Comparison of ENCODE assay signal across 10 cellular contexts in the genomic region with DNA sequence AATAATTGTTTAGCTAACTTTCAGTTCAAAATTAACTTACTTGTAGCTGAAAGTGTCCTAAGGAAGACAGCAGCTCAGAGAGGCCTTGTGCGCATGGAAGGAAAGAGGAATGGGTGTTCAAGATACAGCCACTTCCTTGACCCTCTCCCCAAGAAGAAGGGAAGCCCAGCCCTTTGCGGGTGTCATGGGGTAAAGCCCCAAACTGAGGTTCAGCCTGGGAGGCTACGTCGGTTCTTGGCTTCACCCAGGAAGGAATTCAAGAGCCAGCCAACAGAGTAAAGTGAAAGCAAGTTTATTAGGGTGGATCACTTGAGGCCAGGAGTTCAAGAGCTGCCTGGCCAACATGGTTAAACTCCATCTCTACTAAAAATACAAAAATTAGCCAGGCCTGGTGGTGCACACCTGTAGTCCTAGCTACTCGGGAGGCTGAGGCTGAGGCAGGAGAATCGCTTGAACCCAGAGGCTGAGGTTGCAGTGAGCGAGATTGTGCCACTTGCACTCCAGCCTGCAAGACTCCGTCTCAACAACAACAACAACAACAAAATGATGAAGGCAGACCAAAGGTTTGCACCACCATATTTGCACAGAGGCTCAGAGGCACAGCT. TPM values are rescaled to one million over a fixed set of nuclear protein-coding genes. Genes with fewer than 3 reads are reported as not detected.
DNase-seq lines count a peak whose midpoint lies in the region; ATAC-seq and TF ChIP-seq lines count a peak whose summit lies in the region.
"Had no signal": no experiment of that assay in that cellular context is flagged by ENCODE, and none has a peak within 500 bp of the region (broad histone marks: within the 10 kb centered on the region; RNA-seq: fewer than 3 reads in every experiment).

No MANE protein-coding gene starts in this region.

- no peaks in the 10 kb centered on the region for H3K9me3 ChIP-seq in Peyer's patch
- no peaks in the 10 kb centered on the region for H3K9me3 ChIP-seq in iPS-18a (ENCODE audit: control insufficient read depth, low read depth, low read length)
- H3K9me3 ChIP-seq: HAP-1 had no signal

- H3K36me3 ChIP-seq in H7 (replicated peaks; ENCODE audit: control insufficient read depth, insufficient read depth, low read length) (no peaks in the 10 kb centered on the region), Peyer's patch (no peaks in the 10 kb centered on the region), iPS-18a (ENCODE audit: control insufficient read depth, low read depth, low read length) (no peaks in the 10 kb centered on the region)
- H3K36me3 ChIP-seq: HAP-1 had no signal

- H3K9ac ChIP-seq in iPS-18a (ENCODE audit: low read length), result no peak overlapping the region

- no peak for DNase-seq in H7
- peak in 2 of 3 donors; percentile 40 to 51 for DNase-seq in Peyer's patch
- DNase-seq in posterior vena cava (ENCODE audit: low spot score), result peak; percentile 69
- DNase-seq: activated effector memory CD4-positive, alpha-beta T cell treated with Interleukin-2 at 50 U/mL for 16 hours; NK-92 treated with Interleukin-12 subunit alpha and Interleukin-12 subunit beta, amount 100 ng/mL, for 24 hours had no signal

- H3K4me3 ChIP-seq in H7 (ENCODE audit: insufficient read depth, low read depth, low read length) (peak overlapping the region; percentile 53; the same call in 1 of the 2 replicates), Peyer's patch (no peak overlapping the region), iPS-18a (ENCODE audit: low read length) (peak overlapping the region; percentile 17)
- H3K4me3 ChIP-seq: HAP-1 had no signal

- H3K27me3 ChIP-seq in H7 (ENCODE audit: control insufficient read depth, insufficient read depth, low read length), result peaks cover 3% of the 10 kb centered on the region
- H3K27me3 ChIP-seq in Peyer's patch, result no peaks in the 10 kb centered on the region
- H3K27me3 ChIP-seq in iPS-18a (ENCODE audit: control insufficient read depth, insufficient read depth, low read length), result peaks cover 8% of the 10 kb centered on the region

- TF ChIP-seq POLR2A in Peyer's patch (IDR thresholded peaks at IDR 0.05), result no peak

- H3K27ac ChIP-seq in Peyer's patch (peak overlapping the region in 3 of 4 donors; percentile 6 to 55 (median 37)), iPS-18a (ENCODE audit: low read length) (no peak overlapping the region)

- no peak for TF ChIP-seq CTCF in Peyer's patch (IDR thresholded peaks at IDR 0.05)

- intact Hi-C loops in posterior vena cava (cut with DNase I), result no loop called here

- H3K4me1 ChIP-seq in Peyer's patch (peaks cover 0 to 17% (median 4%) of the 10 kb centered on the region in 4 donors), iPS-18a (ENCODE audit: control insufficient read depth, low read depth, low read length) (peaks cover 18% of the 10 kb centered on the region)
- H3K4me1 ChIP-seq: HAP-1 had no signal

- ATAC-seq in GM19395 (IDR thresholded peaks at IDR 0.05; ENCODE audit: unreplicated experiment), result no peak
- ATAC-seq in HG03565 (IDR thresholded peaks at IDR 0.05; ENCODE audit: unreplicated experiment), result no peak
- no peak for ATAC-seq in GM21367 (IDR thresholded peaks at IDR 0.05; ENCODE audit: unreplicated experiment)

RNA-seq across cellular contexts. Expression of a gene that starts 15.9 kb away (rescaled TPM):
- 4.3 and 4.7 TPM in 2 replicates for total RNA-seq in H7 (2014; rRNA removed; shearing (Covaris generic))
- total RNA-seq in Peyer's patch, result 10 to 100 TPM in 3 of 4 donors, 1 to 10 TPM in 1; 6.6 to 79.9 (median 54.7) TPM
- total RNA-seq in posterior vena cava, result not detected

RNA-seq across cellular contexts. Expression of a gene that starts 38.4 kb away (rescaled TPM):
- total RNA-seq in H7 (2014; rRNA removed; shearing (Covaris generic)), result 0.04 TPM in 1 of 2 replicates, not detected in the other
- total RNA-seq in Peyer's patch (1 to 10 TPM in 1 of 4 donors, under 1 TPM in 3; 0.18 to 4.1 (median 0.46) TPM), posterior vena cava (1 to 10 TPM; 5.9 to 6.8 TPM)

Comparison
In these comparisons a context has a peak if more than half of its experiments do, and no peak if none do; other contexts are left out.
1. H3K4me3 ChIP-seq: peak in H7 (single experiment) and iPS-18a (single experiment); none in Peyer's patch (0 of 4).